In genomic region chr12:45727301-45727993, GRCh38 we compare ENCODE assay signal across 1 cellular context.
TF ChIP-seq lines count a peak whose summit lies in the region.

No MANE protein-coding gene starts in this region.

TF ChIP-seq in HepG2, 621 proteins besides CTCF, POLR2A, EP300 and RAD21 (continued from another document and continues in another):
- TF ChIP-seq GRHL1 (CRISPR knock-in tag; conservative IDR thresholded peaks at IDR 0.05) = no peak
- TF ChIP-seq GLMP (CRISPR knock-in tag; IDR thresholded peaks at IDR 0.05; ENCODE audit: borderline replicate concordance) = no peak
- peak; percentile 54; the same call in 1 of the 2 replicates for TF ChIP-seq ZNF770 (CRISPR knock-in tag; IDR thresholded peaks at IDR 0.05)
- TF ChIP-seq THAP8 (CRISPR knock-in tag; IDR thresholded peaks at IDR 0.05; ENCODE audit: borderline replicate concordance) = 0 out of 2 replicates have a peak, but pooled peaks have one; percentile 56
- peak; percentile 62 for TF ChIP-seq ATF1 (CRISPR knock-in tag; IDR thresholded peaks at IDR 0.05)
- no peak for TF ChIP-seq ZNF274 (CRISPR knock-in tag; IDR thresholded peaks at IDR 0.05)
- peak; percentile 55; the same call in 1 of the 2 replicates for TF ChIP-seq ZNF503 (CRISPR knock-in tag; IDR thresholded peaks at IDR 0.05)
- no peak for TF ChIP-seq HMGA1 (CRISPR knock-in tag; conservative IDR thresholded peaks at IDR 0.05)
- TF ChIP-seq NFIB (CRISPR knock-in tag; IDR thresholded peaks at IDR 0.05; ENCODE audit: borderline replicate concordance) = no peak
- TF ChIP-seq ZNF333 (CRISPR knock-in tag; IDR thresholded peaks at IDR 0.05; ENCODE audit: borderline replicate concordance) = 0 out of 2 replicates have a peak, but pooled peaks have one; percentile 53
- no peak for TF ChIP-seq ZBTB39 (CRISPR knock-in tag; IDR thresholded peaks at IDR 0.05)
- TF ChIP-seq RBAK (CRISPR knock-in tag; IDR thresholded peaks at IDR 0.05) = no peak
- peak; percentile 39; the same call in 1 of the 2 replicates for TF ChIP-seq ZBTB44 (CRISPR knock-in tag; IDR thresholded peaks at IDR 0.05)
- TF ChIP-seq TBX3 (IDR thresholded peaks at IDR 0.05; ENCODE audit: borderline replicate concordance) = no peak; the same call in 1 of the 2 replicates
- peak; percentile 24; the same call in 1 of the 2 replicates for TF ChIP-seq NR2F2 (IDR thresholded peaks at IDR 0.05; ENCODE audit: borderline replicate concordance, low read depth)
- peak; percentile 88 for TF ChIP-seq PHF21A (CRISPR knock-in tag; IDR thresholded peaks at IDR 0.05)
- TF ChIP-seq DR1 (CRISPR knock-in tag; IDR thresholded peaks at IDR 0.05) = peak; percentile 36; the same call in 1 of the 2 replicates
- peak; percentile 76; the same call in 1 of the 2 replicates for TF ChIP-seq ZNF710 (CRISPR knock-in tag; IDR thresholded peaks at IDR 0.05; ENCODE audit: borderline replicate concordance)
- 0 out of 2 replicates have a peak, but pooled peaks have one; percentile 26 for TF ChIP-seq ZNF460 (CRISPR knock-in tag; IDR thresholded peaks at IDR 0.05; ENCODE audit: borderline replicate concordance)
- TF ChIP-seq ZNF652 (CRISPR knock-in tag; IDR thresholded peaks at IDR 0.05; ENCODE audit: borderline replicate concordance, low read depth) = no peak
- no peak; the same call in 1 of the 2 replicates for TF ChIP-seq AFF4 (CRISPR knock-in tag; IDR thresholded peaks at IDR 0.05)
- TF ChIP-seq ZNF792 (CRISPR knock-in tag; IDR thresholded peaks at IDR 0.05) = peak; percentile 61; the same call in 1 of the 2 replicates
- peak; percentile 61; the same call in 1 of the 2 replicates for TF ChIP-seq ZFX (CRISPR knock-in tag; IDR thresholded peaks at IDR 0.05; ENCODE audit: low read depth)
- TF ChIP-seq SALL1 (CRISPR knock-in tag; IDR thresholded peaks at IDR 0.05) = peak; percentile 95
- no peak for TF ChIP-seq ZNF598 (CRISPR knock-in tag; IDR thresholded peaks at IDR 0.05; ENCODE audit: borderline replicate concordance)
- peak; percentile 79 for TF ChIP-seq PHF5A (CRISPR knock-in tag; IDR thresholded peaks at IDR 0.05; ENCODE audit: low read depth, unreplicated experiment)
- TF ChIP-seq TOE1 (CRISPR knock-in tag; IDR thresholded peaks at IDR 0.05) = no peak
- TF ChIP-seq GFI1 (CRISPR knock-in tag; IDR thresholded peaks at IDR 0.05; ENCODE audit: borderline replicate concordance) = no peak; the same call in 1 of the 2 replicates
- no peak for TF ChIP-seq FUBP1 (CRISPR knock-in tag; IDR thresholded peaks at IDR 0.05; ENCODE audit: borderline replicate concordance)
- peak; percentile 87 for TF ChIP-seq ZNF605 (CRISPR knock-in tag; IDR thresholded peaks at IDR 0.05)
- no peak for TF ChIP-seq ZNF24 (IDR thresholded peaks at IDR 0.05)
- peak; percentile 74; the same call in 1 of the 2 replicates for TF ChIP-seq ZNF670 (CRISPR knock-in tag; IDR thresholded peaks at IDR 0.05; ENCODE audit: borderline replicate concordance)
- TF ChIP-seq CAMTA2 (CRISPR knock-in tag; IDR thresholded peaks at IDR 0.05; ENCODE audit: borderline replicate concordance) = peak; percentile 74; the same call in 1 of the 2 replicates
- TF ChIP-seq GATAD2A (CRISPR knock-in tag; IDR thresholded peaks at IDR 0.05) = peak; percentile 68; the same call in 1 of the 2 replicates
- no peak for TF ChIP-seq ZMYM2 (CRISPR knock-in tag; IDR thresholded peaks at IDR 0.05)
- no peak for TF ChIP-seq ZBTB34 (CRISPR knock-in tag; IDR thresholded peaks at IDR 0.05)
